Comparison of ENCODE assay signal across 7 cellular contexts in genomic region chr4:49099831-49100444, GRCh38.
DNase-seq lines count a peak whose midpoint lies in the region; FAIRE-seq and TF ChIP-seq lines count a peak whose summit lies in the region.
"Not testable (repeated sequence)": the region's sequence is repeated elsewhere in the genome, so short reads cannot be mapped to it uniquely, and the experiment has no call there.

No MANE protein-coding gene starts in this region.

- peak overlapping the region; percentile 15 for H3K27ac Mint-ChIP-seq in stimulated activated naive CD8-positive, alpha-beta T cell treated with anti-CD3 and anti-CD28 coated beads, Interleukin-15, Interleukin-2, amounts not matched to agents 100 ng/mL and 50 ng/mL, for 24 hours

- not testable (repeated sequence) for H3K36me3 ChIP-seq in HUES64 (ENCODE audit: insufficient read depth, low read length); H1 (ENCODE audit: control insufficient read depth in 2 of 4, insufficient read depth in 4 of 4, low read length in 3 of 4); mesenchymal stem cell (ENCODE audit: control insufficient read depth in 1 of 2, insufficient read depth in 2 of 2, low read depth in 1 of 2, low read length in 2 of 2)

- H2AFZ ChIP-seq in H1 (ENCODE audit: low read length); mesenchymal stem cell (ENCODE audit: low read depth, low read length): not testable (repeated sequence)

- H3K27me3 Mint-ChIP-seq in stimulated activated naive CD8-positive, alpha-beta T cell treated with anti-CD3 and anti-CD28 coated beads, Interleukin-15, Interleukin-2, amounts not matched to agents 100 ng/mL and 50 ng/mL, for 24 hours: not testable (repeated sequence)

- H2BK5ac ChIP-seq in H1 (ENCODE audit: low read depth, low read length); mesenchymal stem cell (ENCODE audit: low read depth, low read length, poor library complexity, severe bottlenecking): not testable (repeated sequence)

- POLR2A ChIA-PET in H1 (lab: Charles Lee; ENCODE audit: partially characterized antibody): not testable (repeated sequence)

- not testable (repeated sequence) for H4K8ac ChIP-seq in H1 (ENCODE audit: extremely low read depth, insufficient read depth, low read length); mesenchymal stem cell (ENCODE audit: low read length)

- H4K5ac ChIP-seq in H1 (ENCODE audit: insufficient read length, low read depth, low read length): not testable (repeated sequence)

- H3K9me3 ChIP-seq in HUES64 (ENCODE audit: insufficient read depth, low read depth, low read length) (peaks cover 68% of the 10 kb centered on the region), H1 (ENCODE audit: insufficient read depth in 2 of 2, low read depth in 1 of 2, low read length in 1 of 2) (peaks cover 42 to 69% of the 10 kb centered on the region in 2 experiments), mesenchymal stem cell (ENCODE audit: control insufficient read depth, low read length) (peaks cover 53% of the 10 kb centered on the region)

- not testable (repeated sequence) for H3K23ac ChIP-seq in H1 (ENCODE audit: insufficient read length); mesenchymal stem cell (ENCODE audit: low read length in 2 of 2)

- H3K14ac ChIP-seq in H1 (ENCODE audit: insufficient read length); mesenchymal stem cell (ENCODE audit: low read length in 2 of 2): not testable (repeated sequence)

- not testable (repeated sequence) for H3K27me3 ChIP-seq in HUES64 (ENCODE audit: insufficient read depth, low read length); H1 (replicated peaks in 1 of 4; ENCODE audit: control insufficient read depth in 3 of 4, extremely low read depth in 1 of 4, insufficient read depth in 3 of 4, low read length in 3 of 4); mesenchymal stem cell (ENCODE audit: control insufficient read depth in 1 of 2, insufficient read depth in 1 of 2, low read length in 2 of 2)

- FAIRE-seq in H1 (lab: Jason Lieb, UNC): not testable (repeated sequence)

- H3K4me3 Mint-ChIP-seq in stimulated activated naive CD8-positive, alpha-beta T cell treated with anti-CD3 and anti-CD28 coated beads, Interleukin-15, Interleukin-2, amounts not matched to agents 100 ng/mL and 50 ng/mL, for 24 hours: not testable (repeated sequence)

- 78% methylated on average over 16 of the region's 16 CpGs for WGBS in HUES64
- WGBS in H1 (ENCODE audit: extremely low coverage in 1 of 2, insufficient coverage in 1 of 2, insufficient read length in 1 of 2, insufficient replicate concordance in 2 of 2, low coverage in 1 of 2, low lambda C conversion rate in 2 of 2, missing lambda C conversion rate in 1 of 2), 2 experiments: 62 to 100% methylated on average over 3 to 16 of the region's 16 CpGs
- WGBS in mesenchymal stem cell: 65% methylated on average over 16 of the region's 16 CpGs

- TF ChIP-seq POLR2A in H1 (IDR thresholded peaks at IDR 0.05; ENCODE audit: control extremely low read depth in 1 of 2, low read depth in 2 of 2, low read length in 2 of 2): not testable (repeated sequence)

- H3K9ac ChIP-seq in HUES64 (ENCODE audit: low read depth, low read length); H1 (replicated peaks in 1 of 4; ENCODE audit: extremely low read depth in 1 of 4, low read depth in 3 of 4, low read length in 3 of 4); mesenchymal stem cell (ENCODE audit: low read length): not testable (repeated sequence)

- H3K79me2 ChIP-seq in H1 (ENCODE audit: control insufficient read depth in 1 of 2, insufficient read depth in 2 of 2, low read length in 2 of 2): not testable (repeated sequence)

- H2AK5ac ChIP-seq in H1 (ENCODE audit: low read depth, low read length); mesenchymal stem cell (ENCODE audit: low read length, severe bottlenecking): not testable (repeated sequence)

- H3K23me2 ChIP-seq in H1 (ENCODE audit: low read depth, low read length): peaks cover 47% of the 10 kb centered on the region; the same call in 1 of the 2 replicates

- not testable (repeated sequence) for H4K20me1 ChIP-seq in H1 (replicated peaks in 1 of 2; ENCODE audit: control insufficient read depth in 1 of 2, insufficient read depth in 2 of 2, low read length in 2 of 2)

- peaks cover 77% of the 10 kb centered on the region for H3K36me3 Mint-ChIP-seq in stimulated activated naive CD8-positive, alpha-beta T cell treated with anti-CD3 and anti-CD28 coated beads, Interleukin-15, Interleukin-2, amounts not matched to agents 100 ng/mL and 50 ng/mL, for 24 hours (ENCODE audit: low read depth)

- DNase-seq in RKO (ENCODE audit: low spot score): peak; percentile 8
- DNase-seq in H1 (ENCODE audit: low read depth in 1 of 2, low spot score in 2 of 2): not testable (repeated sequence)
- peak; percentile 14 for DNase-seq in fibroblast of gingiva (ENCODE audit: low read depth)
- DNase-seq in kidney tubule cell (ENCODE audit: low spot score): peak; percentile 37
- DNase-seq in mesenchymal stem cell: peak; percentile 33

- not testable (repeated sequence) for H3K56ac ChIP-seq in H1 (replicated peaks; ENCODE audit: insufficient read length, low read depth, low read length)

- TF ChIP-seq RAD21 in H1 (IDR thresholded peaks at IDR 0.05 in 1 of 2, conservative IDR thresholded peaks at IDR 0.05 in 1 of 2; ENCODE audit: low read depth in 2 of 2, low read length in 2 of 2): not testable (repeated sequence)

- H3K27ac ChIP-seq in HUES64 (ENCODE audit: low read depth, low read length); H1 (ENCODE audit: low read depth, low read length); mesenchymal stem cell (ENCODE audit: low read length, poor library complexity, severe bottlenecking): not testable (repeated sequence)

- not testable (repeated sequence) for H3K4ac ChIP-seq in H1 (replicated peaks; ENCODE audit: insufficient read length, low read depth, low read length); mesenchymal stem cell (ENCODE audit: low read depth in 1 of 2, low read length in 2 of 2)

- not testable (repeated sequence) for H2BK120ac ChIP-seq in H1 (replicated peaks; ENCODE audit: low read depth, low read length); mesenchymal stem cell (ENCODE audit: low read depth, low read length)

- H3K4me2 ChIP-seq in H1 (ENCODE audit: insufficient read depth in 1 of 2, low read depth in 2 of 2, low read length in 2 of 2); mesenchymal stem cell (ENCODE audit: low read length, poor library complexity, severe bottlenecking): not testable (repeated sequence)

- not testable (repeated sequence) for TF ChIP-seq CTCF in H1 (IDR thresholded peaks at IDR 0.05; ENCODE audit: control extremely low read depth in 1 of 3, insufficient read depth in 1 of 3, low read depth in 1 of 3, low read length in 3 of 3)

- H4K91ac ChIP-seq in H1 (replicated peaks; ENCODE audit: insufficient read length, low read length); mesenchymal stem cell (ENCODE audit: low read length): not testable (repeated sequence)

- H3K4me3 ChIP-seq in HUES64 (ENCODE audit: low read length) (peak overlapping the region; percentile 3; the same call in 1 of the 2 replicates), H1 (ENCODE audit: extremely low read depth in 1 of 4, insufficient read depth in 2 of 4, low read depth in 3 of 4, low read length in 4 of 4) (peak overlapping the region in 1 of 4 experiments; percentile 0; a peak in 2 of 8 replicates)
- not testable (repeated sequence) for H3K4me3 ChIP-seq in mesenchymal stem cell (ENCODE audit: insufficient read depth in 1 of 2, low read depth in 1 of 2, low read length in 2 of 2)

- H3K4me1 Mint-ChIP-seq in stimulated activated naive CD8-positive, alpha-beta T cell treated with anti-CD3 and anti-CD28 coated beads, Interleukin-15, Interleukin-2, amounts not matched to agents 100 ng/mL and 50 ng/mL, for 24 hours (ENCODE audit: low read depth): not testable (repeated sequence)

- not testable (repeated sequence) for H3K18ac ChIP-seq in H1 (ENCODE audit: extremely low read depth, low read length); mesenchymal stem cell (ENCODE audit: low read depth in 1 of 2, low read length in 2 of 2)

- not testable (repeated sequence) for H3K79me1 ChIP-seq in H1 (ENCODE audit: low read depth, low read length); mesenchymal stem cell (replicated peaks; ENCODE audit: low read length, poor library complexity, severe bottlenecking)

- not testable (repeated sequence) for H2BK12ac ChIP-seq in H1 (ENCODE audit: low read depth, low read length); mesenchymal stem cell (ENCODE audit: low read length in 2 of 2)

- H2BK15ac ChIP-seq in H1 (ENCODE audit: low read length); mesenchymal stem cell (ENCODE audit: low read depth, poor library complexity, severe bottlenecking): not testable (repeated sequence)

- H3K4me1 ChIP-seq in HUES64 (ENCODE audit: insufficient read depth, low read length); H1 (replicated peaks in 1 of 4; ENCODE audit: control insufficient read depth in 3 of 4, insufficient read depth in 4 of 4, low read length in 3 of 4); mesenchymal stem cell (ENCODE audit: control insufficient read depth, insufficient read depth, low read depth, low read length): not testable (repeated sequence)

- H3K9me3 Mint-ChIP-seq in stimulated activated naive CD8-positive, alpha-beta T cell treated with anti-CD3 and anti-CD28 coated beads, Interleukin-15, Interleukin-2, amounts not matched to agents 100 ng/mL and 50 ng/mL, for 24 hours: peaks cover 74% of the 10 kb centered on the region

- not testable (repeated sequence) for TF ChIP-seq EP300 in H1 (IDR thresholded peaks at IDR 0.05; ENCODE audit: borderline replicate concordance in 1 of 2, low read depth in 2 of 2, low read length in 2 of 2)

- not testable (repeated sequence) for H2BK20ac ChIP-seq in H1 (ENCODE audit: low read length)

- CTCF ChIA-PET in H1 (lab: Charles Lee; ENCODE audit: partially characterized antibody): not testable (repeated sequence)

TF ChIP-seq in H1, 55 proteins besides CTCF, POLR2A, EP300 and RAD21:
- TF ChIP-seq CBX5 (IDR thresholded peaks at IDR 0.05; ENCODE audit: low read depth, low read length): peak; percentile 98; the same call in 1 of the 2 replicates
TF ChIP-seq in H1: peak in this region for 1; not testable (repeated sequence) for 54.
